12 cellular contexts compared by ENCODE assay signal in genomic region chr10:126459032-126459831, GRCh38.
A peak's percentile ranks its signal among the peaks of the same experiment; 100 is the strongest.
DNase-seq lines count a peak whose midpoint lies in the region; ATAC-seq and TF ChIP-seq lines count a peak whose summit lies in the region.
"Had no signal": no experiment of that assay in that cellular context is flagged by ENCODE, and none has a peak within 500 bp of the region (broad histone marks: within the 10 kb centered on the region; RNA-seq: fewer than 3 reads in every experiment).

No MANE protein-coding gene starts in this region.

- H3K4me2 ChIP-seq in neural progenitor cell: no peak overlapping the region
- H3K4me2 ChIP-seq: BLaER1 treated with 17β-estradiol and CSF1 and Interleukin-3, amounts not matched to agents 10 nM and 100 nM had no signal

- H3K9ac ChIP-seq in neural progenitor cell: no peak overlapping the region
- H3K9ac ChIP-seq: BLaER1 treated with 17β-estradiol and CSF1 and Interleukin-3, amounts not matched to agents 10 nM and 100 nM had no signal

- no peaks in the 10 kb centered on the region for H3K36me3 Mint-ChIP-seq in neural progenitor cell
- no peaks in the 10 kb centered on the region for H3K36me3 Mint-ChIP-seq in activated T-cell treated with anti-CD3 and anti-CD28 coated beads, Interleukin-2, amount 50 U/mL, for 4 hours (ENCODE audit: insufficient read depth)
- H3K36me3 Mint-ChIP-seq: WTC11 had no signal

- TF ChIP-seq CTCF in AG09319 (IDR thresholded peaks at IDR 0.05; ENCODE audit: low read depth, low read length) (peak; percentile 10), choroid plexus epithelial cell (conservative IDR thresholded peaks at IDR 0.05; ENCODE audit: low read depth, low read length) (peak; percentile 75), neural progenitor cell (IDR thresholded peaks at IDR 0.05) (no peak)

- no peak overlapping the region for H3K27ac ChIP-seq in neural progenitor cell
- H3K27ac ChIP-seq: BLaER1 treated with 17β-estradiol and CSF1 and Interleukin-3, amounts not matched to agents 10 nM and 100 nM had no signal

- no peaks in the 10 kb centered on the region for H3K27me3 ChIP-seq in neural progenitor cell
- H3K27me3 ChIP-seq: BLaER1 treated with 17β-estradiol and CSF1 and Interleukin-3, amounts not matched to agents 10 nM and 100 nM had no signal

- no peak overlapping the region for H2AFZ ChIP-seq in neural progenitor cell (replicated peaks)

- peak overlapping the region; percentile 9 for H3K27ac Mint-ChIP-seq in neural progenitor cell
- H3K27ac Mint-ChIP-seq: WTC11 had no signal

- no peak overlapping the region for H3K4me3 ChIP-seq in choroid plexus epithelial cell (ENCODE audit: low read depth, low read length)
- no peak overlapping the region for H3K4me3 ChIP-seq in neural progenitor cell
- H3K4me3 ChIP-seq: BLaER1 treated with 17β-estradiol and CSF1 and Interleukin-3, amounts not matched to agents 10 nM and 100 nM had no signal

- H3K36me3 ChIP-seq in neural progenitor cell: no peaks in the 10 kb centered on the region
- H3K36me3 ChIP-seq: BLaER1 treated with 17β-estradiol and CSF1 and Interleukin-3, amounts not matched to agents 10 nM and 100 nM had no signal

- H3K4me1 ChIP-seq in neural progenitor cell: no peaks in the 10 kb centered on the region

- H3K79me2 ChIP-seq in neural progenitor cell (ENCODE audit: low read depth): no peaks in the 10 kb centered on the region

- H3K27me3 Mint-ChIP-seq in neural progenitor cell (ENCODE audit: insufficient read depth, low read depth): peaks cover 13% of the 10 kb centered on the region
- no peaks in the 10 kb centered on the region for H3K27me3 Mint-ChIP-seq in activated T-cell treated with anti-CD3 and anti-CD28 coated beads, Interleukin-2, amount 50 U/mL, for 4 hours (ENCODE audit: low read depth)

- H3K9me3 Mint-ChIP-seq in neural progenitor cell: no peaks in the 10 kb centered on the region
- no peaks in the 10 kb centered on the region for H3K9me3 Mint-ChIP-seq in activated T-cell treated with anti-CD3 and anti-CD28 coated beads, Interleukin-2, amount 50 U/mL, for 4 hours

- H3F3A ChIP-seq in neural progenitor cell (ENCODE audit: low read depth): no peaks in the 10 kb centered on the region

- H3K4me3 Mint-ChIP-seq in neural progenitor cell: no peak overlapping the region
- H3K4me3 Mint-ChIP-seq in activated T-cell treated with anti-CD3 and anti-CD28 coated beads, Interleukin-2, amount 50 U/mL, for 4 hours: no peak overlapping the region
- H3K4me3 Mint-ChIP-seq: WTC11 had no signal

- DNase-seq in AG09319 (ENCODE audit: extremely low read depth, low read depth): no peak
- peak; percentile 96 for DNase-seq in M059J (ENCODE audit: low read depth)
- DNase-seq in choroid plexus epithelial cell (ENCODE audit: low read depth): peak; percentile 89
- DNase-seq in neural progenitor cell (ENCODE audit: low spot score): peak; percentile 16
- DNase-seq in NCI-H1105 treated with DMSO at 0.1 percent for 48 hours (lab: John Stamatoyannopoulos, UW): no peak
- DNase-seq in activated T-cell treated with anti-CD3 and anti-CD28 coated beads, Interleukin-2, amount 50 U/mL, for 4 hours: no peak
- no peak for DNase-seq in NCI-H345 (lab: John Stamatoyannopoulos, UW)
- DNase-seq: activated CD8-positive, alpha-beta memory T cell treated with anti-CD3 and anti-CD28 coated beads, Interleukin-2, amount 50 U/mL, for 48 hours; NCI-H82 had no signal

- peaks cover 8% of the 10 kb centered on the region for H3K4me1 Mint-ChIP-seq in neural progenitor cell
- H3K4me1 Mint-ChIP-seq in activated T-cell treated with anti-CD3 and anti-CD28 coated beads, Interleukin-2, amount 50 U/mL, for 4 hours (ENCODE audit: low read depth): no peaks in the 10 kb centered on the region
- H3K4me1 Mint-ChIP-seq: WTC11 had no signal

- ATAC-seq in activated T-cell treated with anti-CD3 and anti-CD28 coated beads, Interleukin-2, amount 50 U/mL, for 4 hours: no peak
- no peak for ATAC-seq in HG02870 (IDR thresholded peaks at IDR 0.05; ENCODE audit: unreplicated experiment)
- ATAC-seq: WTC11 had no signal

- no peaks in the 10 kb centered on the region for H3K9me3 ChIP-seq in neural progenitor cell (ENCODE audit: low read depth)
- H3K9me3 ChIP-seq: BLaER1 treated with 17β-estradiol and CSF1 and Interleukin-3, amounts not matched to agents 10 nM and 100 nM had no signal

- H4K20me1 ChIP-seq in neural progenitor cell (ENCODE audit: low read depth): no peaks in the 10 kb centered on the region
- H4K20me1 ChIP-seq: BLaER1 treated with 17β-estradiol and CSF1 and Interleukin-3, amounts not matched to agents 10 nM and 100 nM had no signal

Comparison
In these comparisons a context has a peak if more than half of its experiments do, and no peak if none do; other contexts are left out.
1. DNase-seq: peak in M059J (single experiment), choroid plexus epithelial cell (single experiment) and neural progenitor cell (single experiment); none in AG09319 (single experiment), NCI-H1105 treated with DMSO at 0.1 percent for 48 hours (single experiment), activated T-cell treated with anti-CD3 and anti-CD28 coated beads, Interleukin-2, amount 50 U/mL, for 4 hours (single experiment) and NCI-H345 (single experiment).